29 cellular contexts compared by ENCODE assay signal in genomic region chr17:28706471-28707338, GRCh38. TPM values are rescaled to one million over a fixed set of nuclear protein-coding genes. Genes with fewer than 3 reads are reported as not detected.
DNase-seq lines count a peak whose midpoint lies in the region; ATAC-seq and TF ChIP-seq lines count a peak whose summit lies in the region.
"Had no signal": no experiment of that assay in that cellular context is flagged by ENCODE, and none has a peak within 500 bp of the region (broad histone marks: within the 10 kb centered on the region; RNA-seq: fewer than 3 reads in every experiment).

No MANE protein-coding gene starts in this region.

- peaks cover 25% of the 10 kb centered on the region for H3K36me3 Mint-ChIP-seq in CD4-positive, alpha-beta T cell (ENCODE audit: low read depth)
- H3K36me3 Mint-ChIP-seq in H9 (ENCODE audit: insufficient read depth in 1 of 3, low read depth in 3 of 3) (peaks cover 12 to 43% (median 31%) of the 10 kb centered on the region in 3 experiments; a peak in 6 of 7 replicates), nephron progenitor cell (ENCODE audit: low read depth) (peaks cover 14% of the 10 kb centered on the region)

- H3K9ac ChIP-seq in H9 (ENCODE audit: extremely low read depth, insufficient read length, low read length): no peak overlapping the region

- H2BK12ac ChIP-seq in H9 (ENCODE audit: insufficient read length, low read depth, low read length): no peak overlapping the region

- no peaks in the 10 kb centered on the region for H3K27me3 ChIP-seq in CD4-positive, alpha-beta T cell (ENCODE audit: control insufficient read depth, insufficient read depth, low read length)
- H3K27me3 ChIP-seq in H9 (ENCODE audit: insufficient read depth, low read length): no peaks in the 10 kb centered on the region
- H3K27me3 ChIP-seq: gastroesophageal sphincter, spleen, upper lobe of left lung had no signal

- H3K27ac ChIP-seq in CD4-positive, alpha-beta T cell (ENCODE audit: low read depth, low read length): no peak overlapping the region
- no peak overlapping the region for H3K27ac ChIP-seq in H9 (ENCODE audit: insufficient read length, low read depth, low read length)
- H3K27ac ChIP-seq: C4-2B, gastroesophageal sphincter, HL-60, PC-9, spleen, upper lobe of left lung had no signal

- H2BK5ac ChIP-seq in H9 (ENCODE audit: insufficient read length, low read length): no peak overlapping the region

- H3K56ac ChIP-seq in H9 (ENCODE audit: insufficient read length, low read depth, low read length): no peak overlapping the region

- WGBS in H9 (ENCODE audit: extremely low coverage, insufficient read length, low lambda C conversion rate): no CpG with 5 or more reads among the region's 7 CpGs

- H2BK15ac ChIP-seq in H9 (ENCODE audit: low read depth, low read length): no peak overlapping the region

- H2AFZ ChIP-seq in H9 (ENCODE audit: low read length): no peak overlapping the region
- H2AFZ ChIP-seq: PC-9 had no signal

- no peaks in the 10 kb centered on the region for H3K4me1 ChIP-seq in H9 (ENCODE audit: insufficient read depth, low read length)

- no peak overlapping the region for H4K91ac ChIP-seq in H9 (ENCODE audit: insufficient read length, low read depth, low read length)

- H2AK5ac ChIP-seq in H9 (ENCODE audit: insufficient read length, low read length): no peak overlapping the region

- H3K4me1 Mint-ChIP-seq in CD4-positive, alpha-beta T cell (ENCODE audit: low read depth): peaks cover 11% of the 10 kb centered on the region
- H3K4me1 Mint-ChIP-seq in H9: peaks cover 34 to 45% of the 10 kb centered on the region in 2 experiments
- H3K4me1 Mint-ChIP-seq in nephron progenitor cell: peaks cover 32% of the 10 kb centered on the region

- H3K4me2 ChIP-seq in H9 (ENCODE audit: insufficient read depth, insufficient read length, low read length): no peak overlapping the region
- H3K4me2 ChIP-seq: PC-9 had no signal

- CTCF ChIA-PET in CD4-positive, alpha-beta T cell (lab: Charles Lee): interaction anchor here (0.6 kb wide), 1 partner anchor 1018 kb away, joined by 3 read pairs; no protein-coding TSS in a partner anchor

- TF ChIP-seq CTCF in CD4-positive, alpha-beta T cell (IDR thresholded peaks at IDR 0.05): no peak
- peak; percentile 28; the same call in 2 of the 3 replicates for TF ChIP-seq CTCF in H9 (conservative IDR thresholded peaks at IDR 0.05)
- TF ChIP-seq CTCF in nephron progenitor cell (IDR thresholded peaks at IDR 0.05): no peak

- no peak overlapping the region for H2BK20ac ChIP-seq in H9 (ENCODE audit: low read depth, low read length, poor library complexity, severe bottlenecking)

- H3K4me3 Mint-ChIP-seq in CD4-positive, alpha-beta T cell: peak overlapping the region; percentile 36
- H3K4me3 Mint-ChIP-seq in H9 (0 out of 5 replicates have a peak overlapping the region, but pooled peaks of 1 of the 2 experiments have one; percentile 29), nephron progenitor cell (no peak overlapping the region)
- H3K4me3 Mint-ChIP-seq: activated CD4-positive, alpha-beta T cell treated with anti-CD3 and anti-CD28 coated beads, Interleukin-2, amount 10 ng/mL, durations not matched to agents 7 days and 5 days; activated naive CD8-positive, alpha-beta T cell treated with anti-CD3 and anti-CD28 coated beads, Interleukin-2, amount 10 ng/mL, durations not matched to agents 7 days and 5 days; activated T-helper 1 cell treated with anti-CD3 and anti-CD28 coated beads, Interleukin-12 subunit alpha, Interleukin-12 subunit beta, Interleukin-2, Interleukin-4 antibody, amounts not matched to agents 30 ng/mL and 10 ng/mL and 1 ng/mL, durations not matched to agents 14 hours and 24 hours and 36 hours; central memory CD8-positive, alpha-beta T cell; HFFc6; natural killer cell treated with Interleukin-12 subunit alpha and Interleukin-12 subunit beta and Interleukin-15 and Interleukin-18, amount 100 ng/mL, for 72 hours had no signal

- H4K20me1 ChIP-seq in H9 (ENCODE audit: control insufficient read depth, insufficient read depth, insufficient read length): peaks cover 4% of the 10 kb centered on the region

- no peaks in the 10 kb centered on the region for H3K9me3 Mint-ChIP-seq in CD4-positive, alpha-beta T cell
- H3K9me3 Mint-ChIP-seq in H9: no peaks in the 10 kb centered on the region
- H3K9me3 Mint-ChIP-seq in nephron progenitor cell: no peaks in the 10 kb centered on the region
- H3K9me3 Mint-ChIP-seq: activated CD4-positive, alpha-beta T cell treated with anti-CD3 and anti-CD28 coated beads, Interleukin-2, amount 10 ng/mL, durations not matched to agents 7 days and 5 days; activated naive CD8-positive, alpha-beta T cell treated with anti-CD3 and anti-CD28 coated beads, Interleukin-2, amount 10 ng/mL, durations not matched to agents 7 days and 5 days; activated T-helper 1 cell treated with anti-CD3 and anti-CD28 coated beads, Interleukin-12 subunit alpha, Interleukin-12 subunit beta, Interleukin-2, Interleukin-4 antibody, amounts not matched to agents 30 ng/mL and 10 ng/mL and 1 ng/mL, durations not matched to agents 14 hours and 24 hours and 36 hours; central memory CD8-positive, alpha-beta T cell; HFFc6; natural killer cell treated with Interleukin-12 subunit alpha and Interleukin-12 subunit beta and Interleukin-15 and Interleukin-18, amount 100 ng/mL, for 72 hours had no signal

- no peak overlapping the region for H3K4ac ChIP-seq in H9 (ENCODE audit: low read depth, low read length)

- no peak overlapping the region for H3K18ac ChIP-seq in H9 (ENCODE audit: insufficient read length, low read depth, low read length)

- intact Hi-C loops in CD4-positive, alpha-beta T cell (cut with DNase I, micrococcal nuclease): no loop called here

- H3K79me1 ChIP-seq in H9 (ENCODE audit: insufficient read depth, low read depth, low read length, poor library complexity, severe bottlenecking): no peaks in the 10 kb centered on the region

- H3K9me3 ChIP-seq in CD4-positive, alpha-beta T cell (ENCODE audit: control insufficient read depth, low read length): no peaks in the 10 kb centered on the region
- no peaks in the 10 kb centered on the region for H3K9me3 ChIP-seq in H9 (ENCODE audit: control insufficient read depth, low read depth, low read length)
- H3K9me3 ChIP-seq: gastroesophageal sphincter, spleen, upper lobe of left lung had no signal

- no peak overlapping the region for H3K23ac ChIP-seq in H9 (ENCODE audit: insufficient read length, low read depth, low read length)

- DNase-seq in CD4-positive, alpha-beta T cell: no peak
- no peak for DNase-seq in H9
- DNase-seq in epidermal melanocyte (ENCODE audit: insufficient read length, low spot score): peak; percentile 9
- no peak for DNase-seq in nephron progenitor cell
- DNase-seq in cerebellum (ENCODE audit: low spot score): no peak
- no peak for DNase-seq in iPS-NIHi11 (ENCODE audit: low spot score)
- no peak for DNase-seq in NCI-H446 (lab: John Stamatoyannopoulos, UW)
- DNase-seq: activated CD4-positive, alpha-beta T cell treated with anti-CD3 and anti-CD28 coated beads, Interleukin-2, amount 10 ng/mL, durations not matched to agents 7 days and 5 days; activated CD8-positive, alpha-beta memory T cell treated with anti-CD3 and anti-CD28 coated beads, Interleukin-2, amount 50 U/mL, for 4 hours; activated naive CD8-positive, alpha-beta T cell treated with anti-CD3 and anti-CD28 coated beads, Interleukin-2, amount 10 ng/mL, durations not matched to agents 7 days and 5 days; HFFc6; hippocampal formation; NCI-H510A; NK-92 treated with Interleukin-12 subunit alpha and Interleukin-12 subunit beta, amount 100 ng/mL, for 24 hours; PC-9; SHP77; spleen; stimulated activated CD4-positive, alpha-beta T cell treated with anti-CD3 and anti-CD28 coated beads, Interleukin-2, amount 100 ng/mL, for 48 hours; substantia nigra; SW 1271; upper lobe of left lung had no signal

- H4K8ac ChIP-seq in H9 (replicated peaks; ENCODE audit: insufficient read length, low read depth, low read length): no peak overlapping the region

- no peak overlapping the region for H3T11ph ChIP-seq in H9 (ENCODE audit: low read length)

- no peak for ATAC-seq in CD4-positive, alpha-beta T cell (ENCODE audit: poor library complexity)
- ATAC-seq: gastroesophageal sphincter; natural killer cell treated with Interleukin-12 subunit alpha and Interleukin-12 subunit beta and Interleukin-15 and Interleukin-18, amount 100 ng/mL, for 72 hours; right cardiac atrium had no signal

- no peak overlapping the region for H4K5ac ChIP-seq in H9 (ENCODE audit: insufficient read length, low read depth, low read length)

- peak overlapping the region; percentile 38 for H3K27ac Mint-ChIP-seq in CD4-positive, alpha-beta T cell
- peak overlapping the region in 2 of 3 experiments; percentile 47 to 55; a peak in 3 of 7 replicates for H3K27ac Mint-ChIP-seq in H9
- H3K27ac Mint-ChIP-seq in nephron progenitor cell: peak overlapping the region; percentile 96
- H3K27ac Mint-ChIP-seq: activated CD4-positive, alpha-beta T cell treated with anti-CD3 and anti-CD28 coated beads, Interleukin-2, amount 10 ng/mL, durations not matched to agents 7 days and 5 days; activated naive CD8-positive, alpha-beta T cell treated with anti-CD3 and anti-CD28 coated beads, Interleukin-2, amount 10 ng/mL, durations not matched to agents 7 days and 5 days; HFFc6 had no signal

- POLR2A ChIA-PET in CD4-positive, alpha-beta T cell (lab: Charles Lee): interaction anchor here (1.2 to 1.5 kb wide), 2 partner anchors 13 to 62 kb away, joined by 3 to 7 read pairs; partner anchors contain the start of genes BLTP2 and RPL23A

- no peaks in the 10 kb centered on the region for H3K27me3 Mint-ChIP-seq in CD4-positive, alpha-beta T cell
- H3K27me3 Mint-ChIP-seq in H9 (ENCODE audit: low read depth) (no peaks in the 10 kb centered on the region), nephron progenitor cell (ENCODE audit: low read depth, poor library complexity) (peaks cover 3% of the 10 kb centered on the region)
- H3K27me3 Mint-ChIP-seq: activated CD4-positive, alpha-beta T cell treated with anti-CD3 and anti-CD28 coated beads, Interleukin-2, amount 10 ng/mL, durations not matched to agents 7 days and 5 days; activated naive CD8-positive, alpha-beta T cell treated with anti-CD3 and anti-CD28 coated beads, Interleukin-2, amount 10 ng/mL, durations not matched to agents 7 days and 5 days; central memory CD8-positive, alpha-beta T cell; natural killer cell treated with Interleukin-12 subunit alpha and Interleukin-12 subunit beta and Interleukin-15 and Interleukin-18, amount 100 ng/mL, for 72 hours had no signal

- H3K23me2 ChIP-seq in H9 (ENCODE audit: insufficient read length, low read depth, low read length, poor library complexity, severe bottlenecking): peaks cover 10% of the 10 kb centered on the region

- no peak overlapping the region for H3K14ac ChIP-seq in H9 (ENCODE audit: insufficient read depth, low read length)

- no peaks in the 10 kb centered on the region for H3K79me2 ChIP-seq in H9 (ENCODE audit: insufficient read depth, low read length)

- H2BK120ac ChIP-seq in H9 (ENCODE audit: low read depth, low read length, poor library complexity, severe bottlenecking): no peak overlapping the region

RNA-seq across cellular contexts. Expression of gene PROCA1, which starts 5.0 kb away (rescaled TPM):
- total RNA-seq in CD4-positive, alpha-beta T cell: 1 to 10 TPM; 3.5 to 4.1 TPM
- total RNA-seq in H9 (2021): 14.2 and 15.0 TPM in 2 replicates
- 6.1 TPM for total RNA-seq in cerebellum

RNA-seq across cellular contexts. Expression of gene RAB34, which starts 11.0 kb away (rescaled TPM):
- 10 to 100 TPM; 20.7 to 21.3 TPM for total RNA-seq in CD4-positive, alpha-beta T cell
- 189 and 190 TPM in 2 replicates for total RNA-seq in H9 (2021)
- total RNA-seq in cerebellum: 17.4 TPM

RNA-seq across cellular contexts. Expression of gene RPL23A, which starts 13.1 kb away (rescaled TPM):
- 1,000 to 10,000 TPM; 3,393 to 3,457 TPM for total RNA-seq in CD4-positive, alpha-beta T cell
- 2,008 and 2,053 TPM in 2 replicates for total RNA-seq in H9 (2021)
- 170 TPM for total RNA-seq in cerebellum

RNA-seq across cellular contexts. Expression of gene TLCD1, which starts 19.3 kb away (rescaled TPM):
- under 1 TPM; 0.39 to 0.60 TPM for total RNA-seq in CD4-positive, alpha-beta T cell
- total RNA-seq in H9 (2021): 46.4 and 50.7 TPM in 2 replicates
- 1.5 TPM for total RNA-seq in cerebellum
- total RNA-seq: mononuclear cell had no signal

RNA-seq across cellular contexts. Expression of gene NEK8, which starts 21.9 kb away (rescaled TPM):
- 1 to 10 TPM; 4.7 to 5.2 TPM for total RNA-seq in CD4-positive, alpha-beta T cell
- 16.6 and 18.8 TPM in 2 replicates for total RNA-seq in H9 (2021)
- total RNA-seq in cerebellum: 2.2 TPM

Comparison
In these comparisons a context has a peak if more than half of its experiments do, and no peak if none do; other contexts are left out.
1. H3K27ac Mint-ChIP-seq: peak in every context shown above with its lines; median percentile 96 in nephron progenitor cell; 51 in H9; 38 in CD4-positive, alpha-beta T cell.
2. RNA of gene RPL23A, which starts 13.1 kb away (total RNA-seq): 3,393 to 3,457 TPM in CD4-positive, alpha-beta T cell and 2,008 to 2,053 TPM in H9; 170 TPM in cerebellum (single experiment); every median in the first group is over 10 times any median in the second.